In the genomic region with DNA sequence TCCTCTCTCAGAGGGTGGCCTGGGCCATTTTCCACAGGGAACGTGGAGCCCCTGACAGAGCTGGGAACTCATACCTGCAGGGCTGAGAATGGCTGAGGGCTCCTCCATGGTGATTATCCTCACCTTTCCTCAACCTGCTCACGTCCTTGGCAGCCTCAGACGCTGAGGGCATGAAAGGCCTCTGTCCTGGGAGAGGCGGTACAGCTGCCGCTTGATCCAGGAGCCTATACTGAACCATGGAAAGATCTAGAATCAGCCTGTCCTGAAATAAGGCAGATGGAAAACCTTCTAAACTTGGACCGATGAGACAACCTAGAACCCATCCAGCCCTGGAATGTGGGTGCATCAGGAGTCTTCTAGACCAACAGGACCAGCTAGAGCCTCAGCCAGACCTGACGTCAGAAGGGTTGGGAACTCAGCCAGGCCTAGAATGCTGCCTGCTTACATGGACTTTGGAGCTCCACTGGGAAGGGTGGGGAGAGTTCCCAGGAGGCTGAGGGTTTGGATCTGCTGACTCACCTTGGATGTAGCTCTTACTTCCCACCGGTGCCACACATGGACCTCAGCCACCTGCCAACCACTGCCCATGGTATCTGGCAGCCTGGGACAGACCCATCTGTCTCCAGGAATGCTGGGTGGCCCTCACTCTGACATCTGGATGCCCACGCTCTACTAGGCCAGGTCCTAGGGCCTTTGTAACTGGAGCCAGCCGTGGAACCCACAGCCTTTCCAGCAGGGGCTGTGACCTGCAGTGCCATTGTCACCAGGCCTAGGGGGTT, we compare ENCODE assay signal across 1 cellular context.
A peak's percentile ranks its signal among the peaks of the same experiment; 100 is the strongest.
TF ChIP-seq lines count a peak whose summit lies in the region.

No MANE protein-coding gene starts in this region.

TF ChIP-seq in HepG2, 621 proteins besides CTCF, POLR2A, EP300 and RAD21 (continued from another document and continues in another):
- TF ChIP-seq TBX3 (IDR thresholded peaks at IDR 0.05; ENCODE audit: borderline replicate concordance) (no peak), SMC3 (IDR thresholded peaks at IDR 0.05; ENCODE audit: low read length) (no peak), MAFG (CRISPR knock-in tag; IDR thresholded peaks at IDR 0.05) (peak; percentile 83; the same call in 1 of the 2 replicates), FOXM1 (CRISPR knock-in tag; IDR thresholded peaks at IDR 0.05) (no peak), CERS6 (CRISPR knock-in tag; IDR thresholded peaks at IDR 0.05) (no peak), NFE2 (CRISPR knock-in tag; IDR thresholded peaks at IDR 0.05) (peak; percentile 89), AKNA (CRISPR knock-in tag; IDR thresholded peaks at IDR 0.05; ENCODE audit: borderline replicate concordance) (no peak), FOSL2 (CRISPR knock-in tag; IDR thresholded peaks at IDR 0.05) (peak; percentile 86), NR2F2 (IDR thresholded peaks at IDR 0.05; ENCODE audit: borderline replicate concordance, low read depth) (no peak), RFX3 (CRISPR knock-in tag; IDR thresholded peaks at IDR 0.05) (no peak), ZNF670 (CRISPR knock-in tag; IDR thresholded peaks at IDR 0.05; ENCODE audit: borderline replicate concordance) (0 out of 2 replicates have a peak, but pooled peaks have one; percentile 32), PHF21A (CRISPR knock-in tag; IDR thresholded peaks at IDR 0.05) (peak; percentile 45; the same call in 1 of the 2 replicates), SOX6 (IDR thresholded peaks at IDR 0.05) (no peak), SOX6 (CRISPR knock-in tag; IDR thresholded peaks at IDR 0.05) (0 out of 2 replicates have a peak, but pooled peaks have one; percentile 24), ZNF713 (CRISPR knock-in tag; IDR thresholded peaks at IDR 0.05) (no peak), PRDM10 (CRISPR knock-in tag; IDR thresholded peaks at IDR 0.05; ENCODE audit: low read depth) (0 out of 2 replicates have a peak, but pooled peaks have one; percentile 19), PATZ1 (CRISPR knock-in tag; IDR thresholded peaks at IDR 0.05) (peak; percentile 37; the same call in 1 of the 2 replicates), MIER2 (CRISPR knock-in tag; IDR thresholded peaks at IDR 0.05) (no peak), ZFX (CRISPR knock-in tag; IDR thresholded peaks at IDR 0.05; ENCODE audit: low read depth) (peak; percentile 59), ZNF878 (CRISPR knock-in tag; IDR thresholded peaks at IDR 0.05) (no peak), HNF4G (IDR thresholded peaks at IDR 0.05; ENCODE audit: borderline replicate concordance, low read depth, low read length) (peak; percentile 65; the same call in 1 of the 2 replicates), HNF4G (CRISPR knock-in tag; IDR thresholded peaks at IDR 0.05; ENCODE audit: borderline replicate concordance, low read depth) (no peak), MXD4 (CRISPR knock-in tag; IDR thresholded peaks at IDR 0.05) (no peak), ZNF331 (CRISPR knock-in tag; IDR thresholded peaks at IDR 0.05) (peak; percentile 62; the same call in 1 of the 2 replicates), KAT8 (CRISPR knock-in tag; IDR thresholded peaks at IDR 0.05) (0 out of 2 replicates have a peak, but pooled peaks have one; percentile 15), ARID4A (CRISPR knock-in tag; IDR thresholded peaks at IDR 0.05; ENCODE audit: borderline replicate concordance) (peak; percentile 43), PHF8 (CRISPR knock-in tag; IDR thresholded peaks at IDR 0.05) (no peak), TBX2 (CRISPR knock-in tag; IDR thresholded peaks at IDR 0.05; ENCODE audit: borderline replicate concordance) (0 out of 2 replicates have a peak, but pooled peaks have one; percentile 20), SOX13 (IDR thresholded peaks at IDR 0.05) (no peak), SOX13 (CRISPR knock-in tag; conservative IDR thresholded peaks at IDR 0.05 in 1 of 2, IDR thresholded peaks at IDR 0.05 in 1 of 2) (no peak), UBTF (CRISPR knock-in tag; IDR thresholded peaks at IDR 0.05) (peak; percentile 41; the same call in 1 of the 2 replicates), MAFK (conservative IDR thresholded peaks at IDR 0.05 in 1 of 2, IDR thresholded peaks at IDR 0.05 in 1 of 2; ENCODE audit: low read length in 2 of 2) (peak; percentile 72 to 90)
- TF ChIP-seq, protein P1, sequence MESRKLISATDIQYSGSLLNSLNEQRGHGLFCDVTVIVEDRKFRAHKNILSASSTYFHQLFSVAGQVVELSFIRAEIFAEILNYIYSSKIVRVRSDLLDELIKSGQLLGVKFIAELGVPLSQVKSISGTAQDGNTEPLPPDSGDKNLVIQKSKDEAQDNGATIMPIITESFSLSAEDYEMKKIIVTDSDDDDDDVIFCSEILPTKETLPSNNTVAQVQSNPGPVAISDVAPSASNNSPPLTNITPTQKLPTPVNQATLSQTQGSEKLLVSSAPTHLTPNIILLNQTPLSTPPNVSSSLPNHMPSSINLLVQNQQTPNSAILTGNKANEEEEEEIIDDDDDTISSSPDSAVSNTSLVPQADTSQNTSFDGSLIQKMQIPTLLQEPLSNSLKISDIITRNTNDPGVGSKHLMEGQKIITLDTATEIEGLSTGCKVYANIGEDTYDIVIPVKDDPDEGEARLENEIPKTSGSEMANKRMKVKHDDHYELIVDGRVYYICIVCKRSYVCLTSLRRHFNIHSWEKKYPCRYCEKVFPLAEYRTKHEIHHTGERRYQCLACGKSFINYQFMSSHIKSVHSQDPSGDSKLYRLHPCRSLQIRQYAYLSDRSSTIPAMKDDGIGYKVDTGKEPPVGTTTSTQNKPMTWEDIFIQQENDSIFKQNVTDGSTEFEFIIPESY (CRISPR knock-in tag; IDR thresholded peaks at IDR 0.05): peak; percentile 52; the same call in 1 of the 2 replicates
